ENCODE assay signal across 20 cellular contexts in genomic region chr9:7403839-7404238, GRCh38.
DNase-seq lines count a peak whose midpoint lies in the region; ATAC-seq, FAIRE-seq and TF ChIP-seq lines count a peak whose summit lies in the region.
"Had no signal": no experiment of that assay in that cellular context is flagged by ENCODE, and none has a peak within 500 bp of the region (broad histone marks: within the 10 kb centered on the region; RNA-seq: fewer than 3 reads in every experiment).

No MANE protein-coding gene starts in this region.

- no peak overlapping the region for H3K4ac ChIP-seq in H1 (replicated peaks; ENCODE audit: insufficient read length, low read depth, low read length)

- H3K23ac ChIP-seq in H1 (ENCODE audit: insufficient read length) = no peak overlapping the region

- no peak overlapping the region for H2BK5ac ChIP-seq in H1 (ENCODE audit: low read depth, low read length)

- DNase-seq in A673 (ENCODE audit: low spot score) (peak; percentile 19), NCI-H1436 (lab: John Stamatoyannopoulos, UW) (peak; percentile 22), H1 (ENCODE audit: low read depth in 1 of 2, low spot score in 2 of 2) (no peak), NCI-H187 (lab: John Stamatoyannopoulos, UW) (no peak)
- DNase-seq: AML-193, GF-D8, GOT3, MG63, NCI-H1048, NCI-H146, NCI-H2081, NCI-H226, NCI-H526, SHP77 had no signal

- no peak for ATAC-seq in HG02798 (IDR thresholded peaks at IDR 0.05; ENCODE audit: poor library complexity, unreplicated experiment)
- no peak for ATAC-seq in GM19452 (IDR thresholded peaks at IDR 0.05; ENCODE audit: unreplicated experiment)
- ATAC-seq: HepG2 had no signal

- BruUV-seq in A673 (replicated peaks; lab: Mats Ljungman, UMichigan) = no TSS peak

- H3K36me3 ChIP-seq in A673 (ENCODE audit: insufficient read depth, low read length, poor library complexity, severe bottlenecking) (no peaks in the 10 kb centered on the region), BLaER1 (no peaks in the 10 kb centered on the region), H1 (ENCODE audit: control insufficient read depth in 2 of 4, insufficient read depth in 4 of 4, low read length in 3 of 4) (no peaks in the 10 kb centered on the region)
- H3K36me3 ChIP-seq: MG63 had no signal

- no peaks in the 10 kb centered on the region for H3K9me3 ChIP-seq in A673 (ENCODE audit: low read depth, low read length, poor library complexity, severe bottlenecking)
- H3K9me3 ChIP-seq in BLaER1 = no peaks in the 10 kb centered on the region
- H3K9me3 ChIP-seq in H1 (ENCODE audit: insufficient read depth in 2 of 2, low read depth in 1 of 2, low read length in 1 of 2) = no peaks in the 10 kb centered on the region
- H3K9me3 ChIP-seq: MG63 had no signal

- no peaks in the 10 kb centered on the region for H3K79me2 ChIP-seq in H1 (ENCODE audit: control insufficient read depth in 1 of 2, insufficient read depth in 2 of 2, low read length in 2 of 2)

- TF ChIP-seq POLR2A in H1 (IDR thresholded peaks at IDR 0.05; ENCODE audit: control extremely low read depth in 1 of 2, low read depth in 2 of 2, low read length in 2 of 2) = no peak

- WGBS in H1 (ENCODE audit: extremely low coverage in 1 of 2, insufficient coverage in 1 of 2, insufficient read length in 1 of 2, insufficient replicate concordance in 2 of 2, low coverage in 1 of 2, low lambda C conversion rate in 2 of 2, missing lambda C conversion rate in 1 of 2), 2 experiments = 96% methylated on average over 4 of the region's 4 CpGs; no CpG with 5 or more reads in 1 of the 2 experiments

- POLR2A ChIA-PET in A673 (lab: Charles Lee; ENCODE audit: low non-redundant PET) (no interaction called here), H1 (lab: Charles Lee; ENCODE audit: partially characterized antibody) (no interaction called here)

- H4K8ac ChIP-seq in H1 (ENCODE audit: extremely low read depth, insufficient read depth, low read length) = no peak overlapping the region

- no peak for TF ChIP-seq RAD21 in H1 (IDR thresholded peaks at IDR 0.05 in 1 of 2, conservative IDR thresholded peaks at IDR 0.05 in 1 of 2; ENCODE audit: low read depth in 2 of 2, low read length in 2 of 2)

- H3K4me1 ChIP-seq in A673 (ENCODE audit: insufficient read depth, low read length, poor library complexity, severe bottlenecking) (no peaks in the 10 kb centered on the region), BLaER1 (peaks cover 16% of the 10 kb centered on the region), H1 (replicated peaks in 1 of 4; ENCODE audit: control insufficient read depth in 3 of 4, insufficient read depth in 4 of 4, low read length in 3 of 4) (peaks cover 3 to 18% (median 14%) of the 10 kb centered on the region in 4 experiments; a peak in 5 of 7 replicates)

- TF ChIP-seq EP300 in H1 (IDR thresholded peaks at IDR 0.05; ENCODE audit: borderline replicate concordance in 1 of 2, low read depth in 2 of 2, low read length in 2 of 2) = no peak

- H4K5ac ChIP-seq in H1 (ENCODE audit: insufficient read length, low read depth, low read length) = no peak overlapping the region

- peak overlapping the region; percentile 8 for H4K91ac ChIP-seq in H1 (replicated peaks; ENCODE audit: insufficient read length, low read length)

- CTCF ChIA-PET in A673 (lab: Charles Lee) = interaction anchor here (0.6 kb wide), 1 partner anchor 45 kb away, joined by 3 read pairs; no protein-coding TSS in a partner anchor
- CTCF ChIA-PET in H1 (lab: Charles Lee; ENCODE audit: partially characterized antibody) = interaction anchor here (0.5 kb wide), 1 partner anchor 38 kb away, joined by 3 read pairs; no protein-coding TSS in a partner anchor

- TF ChIP-seq CTCF in A673 (conservative IDR thresholded peaks at IDR 0.05; ENCODE audit: low read depth, low read length) (no peak), H1 (IDR thresholded peaks at IDR 0.05; ENCODE audit: control extremely low read depth in 1 of 3, insufficient read depth in 1 of 3, low read depth in 1 of 3, low read length in 3 of 3) (no peak)

- peak overlapping the region; percentile 95 for H2BK20ac ChIP-seq in H1 (ENCODE audit: low read length)

- no peak overlapping the region for H2AK5ac ChIP-seq in H1 (ENCODE audit: low read depth, low read length)

- H2BK12ac ChIP-seq in H1 (ENCODE audit: low read depth, low read length) = peak overlapping the region; percentile 81; the same call in 1 of the 2 replicates

- no peaks in the 10 kb centered on the region for H4K20me1 ChIP-seq in BLaER1
- H4K20me1 ChIP-seq in H1 (replicated peaks in 1 of 2; ENCODE audit: control insufficient read depth in 1 of 2, insufficient read depth in 2 of 2, low read length in 2 of 2) = no peaks in the 10 kb centered on the region

- no peak overlapping the region for H3K14ac ChIP-seq in H1 (ENCODE audit: insufficient read length)

- H3K9ac ChIP-seq in BLaER1 (no peak overlapping the region), H1 (replicated peaks in 1 of 4; ENCODE audit: extremely low read depth in 1 of 4, low read depth in 3 of 4, low read length in 3 of 4) (no peak overlapping the region)
- H3K9ac ChIP-seq: KMS-11 had no signal

- no peaks in the 10 kb centered on the region for H3K79me1 ChIP-seq in H1 (ENCODE audit: low read depth, low read length)

- no peak overlapping the region for H2BK120ac ChIP-seq in H1 (replicated peaks; ENCODE audit: low read depth, low read length)

- H3K56ac ChIP-seq in H1 (replicated peaks; ENCODE audit: insufficient read length, low read depth, low read length) = no peak overlapping the region

- FAIRE-seq in H1 (lab: Jason Lieb, UNC) = no peak
- FAIRE-seq: HepG2 had no signal

- peak overlapping the region; percentile 20 for H2AFZ ChIP-seq in H1 (ENCODE audit: low read length)

- intact Hi-C loops in A673 (cut with micrococcal nuclease; ENCODE audit: unreplicated experiment) = loop anchor here (2.0 kb wide), 2 partner anchors 19 to 351 kb away; no protein-coding TSS in a partner anchor

- peak overlapping the region; percentile 33 for H3K4me2 ChIP-seq in BLaER1
- no peak overlapping the region for H3K4me2 ChIP-seq in H1 (ENCODE audit: insufficient read depth in 1 of 2, low read depth in 2 of 2, low read length in 2 of 2)
- H3K4me2 ChIP-seq: KMS-11 had no signal

- H3K27me3 ChIP-seq in A673 (replicated peaks; ENCODE audit: insufficient read depth, low read depth, low read length, poor library complexity) = no peaks in the 10 kb centered on the region
- H3K27me3 ChIP-seq in BLaER1 = no peaks in the 10 kb centered on the region
- H3K27me3 ChIP-seq in H1 (replicated peaks in 1 of 4; ENCODE audit: control insufficient read depth in 3 of 4, extremely low read depth in 1 of 4, insufficient read depth in 3 of 4, low read length in 3 of 4) = no peaks in the 10 kb centered on the region
- H3K27me3 ChIP-seq: MG63 had no signal

- H2BK15ac ChIP-seq in H1 (ENCODE audit: low read length) = 0 out of 2 replicates have a peak overlapping the region, but pooled peaks have one; percentile 21

- no peaks in the 10 kb centered on the region; the same call in 1 of the 2 replicates for H3K23me2 ChIP-seq in H1 (ENCODE audit: low read depth, low read length)

- H3K4me3 ChIP-seq in A673 (ENCODE audit: low read depth, low read length, poor library complexity, severe bottlenecking) (no peak overlapping the region), BLaER1 (no peak overlapping the region), H1 (ENCODE audit: extremely low read depth in 1 of 4, insufficient read depth in 2 of 4, low read depth in 3 of 4, low read length in 4 of 4) (no peak overlapping the region)
- H3K4me3 ChIP-seq: MG63, SK-N-MC had no signal

- peak overlapping the region; percentile 66 for H3K18ac ChIP-seq in H1 (ENCODE audit: extremely low read depth, low read length)

- H3K27ac ChIP-seq in A673 (ENCODE audit: low read depth, low read length, poor library complexity, severe bottlenecking) (no peak overlapping the region), BLaER1 (no peak overlapping the region), H1 (ENCODE audit: low read depth, low read length) (no peak overlapping the region)
- H3K27ac ChIP-seq: KMS-11, SK-N-MC had no signal

Comparison
In these comparisons a context has a peak if more than half of its experiments do, and no peak if none do; other contexts are left out.
1. DNase-seq: peak in A673 (single experiment) and NCI-H1436 (single experiment); none in H1 (0 of 2) and NCI-H187 (0 of 2).